In genomic region chr16:57651344-57652333, GRCh38 we compare ENCODE assay signal across 20 cellular contexts. TPM values are rescaled to one million over a fixed set of nuclear protein-coding genes. Genes with fewer than 3 reads are reported as not detected.
DNase-seq lines count a peak whose midpoint lies in the region; ATAC-seq, FAIRE-seq and TF ChIP-seq lines count a peak whose summit lies in the region.
"Had no signal": no experiment of that assay in that cellular context is flagged by ENCODE, and none has a peak within 500 bp of the region (broad histone marks: within the 10 kb centered on the region; RNA-seq: fewer than 3 reads in every experiment).

No MANE protein-coding gene starts in this region.

- CTCF ChIA-PET in K562 (lab: Yijun Ruan, JAX; ENCODE audit: low intra/inter-chr PET ratio) = interaction anchor here (0.6 to 4.4 kb wide), 2 partner anchors 69 to 343 kb away, joined by 3 to 44 read pairs; no protein-coding TSS in a partner anchor

- peak; percentile 48 to 73 for TF ChIP-seq RAD21 in K562 (CRISPR knock-in tag; conservative IDR thresholded peaks at IDR 0.05 in 1 of 2, IDR thresholded peaks at IDR 0.05 in 1 of 2)

- no peak for FAIRE-seq in K562 (lab: Jason Lieb, UNC)

- H2AFZ ChIP-seq in K562 (ENCODE audit: low read depth, low read length) = no peak overlapping the region

- H3K79me2 ChIP-seq in K562 (ENCODE audit: control insufficient read depth, insufficient read depth, low read length) = no peaks in the 10 kb centered on the region

- H3K4me3 ChIP-seq in K562 (no peak overlapping the region), spleen (no peak overlapping the region), H7 (ENCODE audit: insufficient read depth, low read depth, low read length) (no peak overlapping the region)
- H3K4me3 ChIP-seq: MG63, right atrium auricular region had no signal

- H3K4me1 ChIP-seq in K562 (replicated peaks in 1 of 2; ENCODE audit: control insufficient read depth in 2 of 2, insufficient read depth in 2 of 2, low read length in 2 of 2) (peaks cover 0 to 17% of the 10 kb centered on the region in 2 experiments; a peak in 2 of 5 replicates), spleen (peaks cover 11 to 90% (median 25%) of the 10 kb centered on the region in 6 donors)

- no peaks in the 10 kb centered on the region for H3K36me3 ChIP-seq in K562 (ENCODE audit: control insufficient read depth, insufficient read depth, low read length)
- no peaks in the 10 kb centered on the region for H3K36me3 ChIP-seq in spleen
- H3K36me3 ChIP-seq in H7 (replicated peaks; ENCODE audit: control insufficient read depth, insufficient read depth, low read length) = no peaks in the 10 kb centered on the region
- H3K36me3 ChIP-seq: MG63, right atrium auricular region had no signal

- H3K27ac ChIP-seq in K562 (ENCODE audit: extremely low read depth, low read depth, low read length) (no peak overlapping the region), spleen (peak overlapping the region in 2 of 8 donors; percentile 13 to 48)
- H3K27ac ChIP-seq: epithelial cell of prostate, HL-60, right atrium auricular region had no signal

- H3K27ac Mint-ChIP-seq in activated naive CD8-positive, alpha-beta T cell treated with anti-CD3 and anti-CD28 coated beads, Interleukin-2, amount 10 ng/mL, durations not matched to agents 7 days and 5 days = peak overlapping the region; percentile 83
- no peak overlapping the region for H3K27ac Mint-ChIP-seq in activated naive CD8-positive, alpha-beta T cell treated with anti-CD3 and anti-CD28 coated beads for 36 hours
- H3K27ac Mint-ChIP-seq: stimulated activated naive B cell treated with anti-CD40 and anti-IgM and Interleukin-4, amounts not matched to agents 10 μg/mL and 1 μg/mL and 100 μg/mL, for 72 hours had no signal

- H3K4me1 Mint-ChIP-seq in activated naive CD8-positive, alpha-beta T cell treated with anti-CD3 and anti-CD28 coated beads, Interleukin-2, amount 10 ng/mL, durations not matched to agents 7 days and 5 days = peaks cover 38% of the 10 kb centered on the region
- peaks cover 29% of the 10 kb centered on the region for H3K4me1 Mint-ChIP-seq in activated naive CD8-positive, alpha-beta T cell treated with anti-CD3 and anti-CD28 coated beads for 36 hours

- H3K27me3 Mint-ChIP-seq in activated naive CD8-positive, alpha-beta T cell treated with anti-CD3 and anti-CD28 coated beads, Interleukin-2, amount 10 ng/mL, durations not matched to agents 7 days and 5 days = no peaks in the 10 kb centered on the region
- H3K27me3 Mint-ChIP-seq in activated naive CD8-positive, alpha-beta T cell treated with anti-CD3 and anti-CD28 coated beads for 36 hours = no peaks in the 10 kb centered on the region

- H3K4me3 Mint-ChIP-seq in activated naive CD8-positive, alpha-beta T cell treated with anti-CD3 and anti-CD28 coated beads, Interleukin-2, amount 10 ng/mL, durations not matched to agents 7 days and 5 days = peak overlapping the region; percentile 51
- H3K4me3 Mint-ChIP-seq in activated naive CD8-positive, alpha-beta T cell treated with anti-CD3 and anti-CD28 coated beads for 36 hours = no peak overlapping the region
- H3K4me3 Mint-ChIP-seq: stimulated activated naive B cell treated with anti-CD40 and anti-IgM and Interleukin-4, amounts not matched to agents 10 μg/mL and 1 μg/mL and 100 μg/mL, for 72 hours had no signal

- H3K36me3 Mint-ChIP-seq in activated naive CD8-positive, alpha-beta T cell treated with anti-CD3 and anti-CD28 coated beads, Interleukin-2, amount 10 ng/mL, durations not matched to agents 7 days and 5 days = no peaks in the 10 kb centered on the region
- H3K36me3 Mint-ChIP-seq in activated naive CD8-positive, alpha-beta T cell treated with anti-CD3 and anti-CD28 coated beads for 36 hours = no peaks in the 10 kb centered on the region
- H3K36me3 Mint-ChIP-seq: stimulated activated naive B cell treated with anti-CD40 and anti-IgM and Interleukin-4, amounts not matched to agents 10 μg/mL and 1 μg/mL and 100 μg/mL, for 72 hours had no signal

- TF ChIP-seq CTCF in K562 (IDR thresholded peaks at IDR 0.05 in 2 of 3, conservative IDR thresholded peaks at IDR 0.05 in 1 of 3; ENCODE audit: insufficient read depth in 2 of 3, low read depth in 1 of 3, low read length in 3 of 3) (peak; percentile 30 to 50 (median 41); a peak in 4 of 6 replicates), spleen (IDR thresholded peaks at IDR 0.05 in 8 of 11, conservative IDR thresholded peaks at IDR 0.05 in 3 of 11) (no peak)

- POLR2A ChIA-PET in activated naive CD8-positive, alpha-beta T cell treated with anti-CD3 and anti-CD28 coated beads, Interleukin-2, amount 10 ng/mL, durations not matched to agents 7 days and 5 days (lab: Charles Lee) = interaction anchor here (1.0 to 1.8 kb wide), 3 partner anchors 37 to 42 kb away, joined by 3 to 7 read pairs (median 6); no protein-coding TSS in a partner anchor
- POLR2A ChIA-PET in K562 (lab: Yijun Ruan, JAX) = interaction anchor here (0.6 to 1.3 kb wide), 2 partner anchors 10 to 114 kb away, joined by 3 to 4 read pairs; no protein-coding TSS in a partner anchor

- no TSS peak for BruUV-seq in K562 (replicated peaks; lab: Mats Ljungman, UMichigan)

- H3K27me3 ChIP-seq in K562 (ENCODE audit: control insufficient read depth in 2 of 2, insufficient read depth in 2 of 2, low read length in 2 of 2) = peaks cover 0 to 3% of the 10 kb centered on the region in 2 experiments; a peak in 1 of 5 replicates
- peaks cover 0 to 6% (median 0%) of the 10 kb centered on the region in 7 donors for H3K27me3 ChIP-seq in spleen (replicated peaks in 1 of 7)
- no peaks in the 10 kb centered on the region for H3K27me3 ChIP-seq in H7 (ENCODE audit: control insufficient read depth, insufficient read depth, low read length)
- H3K27me3 ChIP-seq: MG63, right atrium auricular region had no signal

- no peak overlapping the region for H3K9ac ChIP-seq in K562 (ENCODE audit: insufficient read depth in 1 of 2, low read depth in 2 of 2, low read length in 2 of 2)

- TF ChIP-seq POLR2A in K562 (conservative IDR thresholded peaks at IDR 0.05) (no peak), spleen (IDR thresholded peaks at IDR 0.05) (no peak)

- peak; percentile 63 for DNase-seq in activated naive CD8-positive, alpha-beta T cell treated with anti-CD3 and anti-CD28 coated beads, Interleukin-2, amount 10 ng/mL, durations not matched to agents 7 days and 5 days
- DNase-seq in activated naive CD8-positive, alpha-beta T cell treated with anti-CD3 and anti-CD28 coated beads for 36 hours = no peak
- peak; percentile 26 for DNase-seq in NCI-H524 treated with DMSO at 0.1 percent for 48 hours (lab: John Stamatoyannopoulos, UW)
- peak in 3 of 4 experiments; percentile 45 to 56 (median 47) for DNase-seq in K562 (ENCODE audit: extremely low read depth in 1 of 4, low spot score in 3 of 4)
- peak; percentile 68 for DNase-seq in spleen
- DNase-seq in H7 = no peak
- no peak for DNase-seq in left ventricle myocardium superior
- DNase-seq: activated CD4-positive, CD25-positive, alpha-beta regulatory T cell; activated gamma-delta T cell; EL; MG63; NCI-H2107; stimulated activated CD4-positive, alpha-beta T cell treated with anti-CD3 and anti-CD28 coated beads, Interleukin-4, amount 100 ng/mL, for 4 hours; stimulated activated naive B cell treated with anti-CD40 and anti-IgM and Interleukin-4, amounts not matched to agents 10 μg/mL and 1 μg/mL and 100 μg/mL, for 72 hours had no signal

- no peaks in the 10 kb centered on the region for H3K9me1 ChIP-seq in K562 (ENCODE audit: control insufficient read depth, insufficient read depth, low read length)

- peak; percentile 79 for ATAC-seq in activated naive CD8-positive, alpha-beta T cell treated with anti-CD3 and anti-CD28 coated beads, Interleukin-2, amount 10 ng/mL, durations not matched to agents 7 days and 5 days (ENCODE audit: low read depth)
- ATAC-seq in K562 = peak; percentile 57
- no peak for ATAC-seq in HG03039 (IDR thresholded peaks at IDR 0.05; ENCODE audit: unreplicated experiment)
- no peak for ATAC-seq in left ventricle myocardium superior
- ATAC-seq: stimulated activated naive B cell treated with anti-CD40 and anti-IgM and Interleukin-4, amounts not matched to agents 10 μg/mL and 1 μg/mL and 100 μg/mL, for 72 hours had no signal

- no peak for TF ChIP-seq EP300 in K562 (IDR thresholded peaks at IDR 0.05; ENCODE audit: low read length)

- 19% methylated on average over 8 of the region's 10 CpGs for WGBS in K562 (ENCODE audit: insufficient coverage, low coverage, missing lambda C conversion rate)
- WGBS in spleen, 5 donors = 84 to 90% (median 86%) methylated on average over 10 of the region's 10 CpGs

- in situ Hi-C loops in K562 (cut with MboI) = no loop called here

- H3K9me3 Mint-ChIP-seq in activated naive CD8-positive, alpha-beta T cell treated with anti-CD3 and anti-CD28 coated beads, Interleukin-2, amount 10 ng/mL, durations not matched to agents 7 days and 5 days = no peaks in the 10 kb centered on the region
- no peaks in the 10 kb centered on the region for H3K9me3 Mint-ChIP-seq in activated naive CD8-positive, alpha-beta T cell treated with anti-CD3 and anti-CD28 coated beads for 36 hours
- H3K9me3 Mint-ChIP-seq: stimulated activated naive B cell treated with anti-CD40 and anti-IgM and Interleukin-4, amounts not matched to agents 10 μg/mL and 1 μg/mL and 100 μg/mL, for 72 hours had no signal

- intact Hi-C loops in K562 (cut with micrococcal nuclease) (loop anchor here (10.0 kb wide), 1 partner anchor 213 kb away; no protein-coding TSS in a partner anchor), spleen (cut with DNase I; ENCODE audit: low total_unique reads) (no loop called here), left ventricle myocardium superior (cut with micrococcal nuclease) (no loop called here)

- H4K20me1 ChIP-seq in K562 (replicated peaks; ENCODE audit: control insufficient read depth, insufficient read depth, low read length) = 0 out of 2 replicates have a peak, but pooled peaks cover 7% of the 10 kb centered on the region

- H3K4me2 ChIP-seq in K562 (ENCODE audit: insufficient read depth, low read length) = no peak overlapping the region

- H3K9me3 ChIP-seq in K562 (replicated peaks; ENCODE audit: control insufficient read depth, insufficient read depth, low read depth, low read length) = no peaks in the 10 kb centered on the region
- H3K9me3 ChIP-seq in spleen = no peaks in the 10 kb centered on the region
- H3K9me3 ChIP-seq: MG63, right atrium auricular region had no signal

RNA-seq across cellular contexts. Expression of gene ADGRG3, which starts 16.5 kb away (rescaled TPM):
- total RNA-seq in activated naive CD8-positive, alpha-beta T cell treated with anti-CD3 and anti-CD28 coated beads, Interleukin-2, amount 10 ng/mL, durations not matched to agents 7 days and 5 days = not detected
- not detected for total RNA-seq in activated naive CD8-positive, alpha-beta T cell treated with anti-CD3 and anti-CD28 coated beads for 36 hours
- 0.40 and 1.00 TPM in 2 replicates for total RNA-seq in K562 (2011; cell fraction: chromatin; rRNA removed; ENCODE audit: low replicate concordance)
- 0.17 and 0.66 TPM in 2 replicates for total RNA-seq in K562 (2011; cell fraction: nucleolus; rRNA removed)
- 0.29 TPM in 1 of 2 replicates, not detected in the other for total RNA-seq in K562 (2011; cell fraction: nucleoplasm; rRNA removed)
- total RNA-seq in K562 (2014; rRNA removed) (not detected in 2 replicates), K562 (2014; rRNA removed; fragmentation: Illumina TruSeq; extraction: Trizol) (0.16 TPM in 1 of 2 replicates, not detected in the other), K562 (2015; rRNA removed; fragmentation: Illumina TruSeq; extraction: Trizol) (0.08 TPM in 1 of 2 replicates, not detected in the other), K562 (2021) (0.09 and 0.16 TPM in 2 replicates), spleen (100 to 1,000 TPM in 2 of 7 donors, 10 to 100 TPM in 5; 16.6 to 116 (median 34.2) TPM), left ventricle myocardium superior (0.82 TPM)
- polyA plus RNA-seq in K562 (2011; rRNA removed) (0.13 and 0.18 TPM in 2 replicates), K562 (2014; fragmentation: Illumina TruSeq; extraction: Trizol) (0.09 and 0.10 TPM in 2 replicates), K562 (2014; fragmentation: Nextera tagmentation; extraction: Ambion mirVana) (under 1 TPM; 0.10 to 0.30 TPM), K562 (2014; rRNA removed) (0.24 and 0.52 TPM in 2 replicates), spleen (10 to 100 TPM in 1 of 3 donors, 1 to 10 TPM in 2; 2.5 to 15.3 (median 8.5) TPM)
- polyA plus RNA-seq in K562 (2011; cell fraction: cytosol; rRNA removed) = 0.09 and 0.18 TPM in 2 replicates
- 0.51 and 0.59 TPM in 2 replicates for polyA plus RNA-seq in K562 (2011; cell fraction: nucleus; rRNA removed)
- polyA plus RNA-seq in K562 (2012) = 0.03 and 2.0 TPM in 2 replicates
- polyA minus RNA-seq in K562 (2011; rRNA and poly(A)+ RNA removed) = 0.21 TPM in 1 of 2 replicates, not detected in the other
- polyA minus RNA-seq in K562 (2011; cell fraction: cytosol; rRNA and poly(A)+ RNA removed) = not detected in 2 replicates
- polyA minus RNA-seq in K562 (2011; cell fraction: nucleus; rRNA and poly(A)+ RNA removed) = 0.27 TPM in 1 of 2 replicates, not detected in the other
- 0.07 and 0.67 TPM in 2 replicates for total RNA-seq in H7 (2014; rRNA removed; shearing (Covaris generic))
- total RNA-seq: kidney epithelial cell, SK-MEL-5 had no signal

RNA-seq across cellular contexts. Expression of gene ADGRG1, which starts 23.2 kb away (rescaled TPM):
- 1 to 10 TPM; 4.3 to 5.6 TPM for total RNA-seq in activated naive CD8-positive, alpha-beta T cell treated with anti-CD3 and anti-CD28 coated beads, Interleukin-2, amount 10 ng/mL, durations not matched to agents 7 days and 5 days
- total RNA-seq in activated naive CD8-positive, alpha-beta T cell treated with anti-CD3 and anti-CD28 coated beads for 36 hours = 1 to 10 TPM; 2.8 to 3.0 TPM
- 0.81 and 1.3 TPM in 2 replicates for total RNA-seq in K562 (2011; cell fraction: chromatin; rRNA removed; ENCODE audit: low replicate concordance)
- total RNA-seq in K562 (2011; cell fraction: nucleolus; rRNA removed) = 0.79 and 1.0 TPM in 2 replicates
- 0.81 and 2.1 TPM in 2 replicates for total RNA-seq in K562 (2011; cell fraction: nucleoplasm; rRNA removed)
- total RNA-seq in K562 (2014; rRNA removed) = not detected in 2 replicates
- total RNA-seq in K562 (2014; rRNA removed; fragmentation: Illumina TruSeq; extraction: Trizol) = not detected in 2 replicates
- not detected in 2 replicates for total RNA-seq in K562 (2015; rRNA removed; fragmentation: Illumina TruSeq; extraction: Trizol)
- 0.31 TPM in 1 of 2 replicates, not detected in the other for total RNA-seq in K562 (2021)
- 0.04 and 0.57 TPM in 2 replicates for polyA plus RNA-seq in K562 (2011; rRNA removed)
- 0.12 and 0.15 TPM in 2 replicates for polyA plus RNA-seq in K562 (2011; cell fraction: cytosol; rRNA removed)
- polyA plus RNA-seq in K562 (2011; cell fraction: nucleus; rRNA removed) = 0.70 and 0.81 TPM in 2 replicates
- 0.39 and 0.44 TPM in 2 replicates for polyA plus RNA-seq in K562 (2012)
- 0.16 and 0.29 TPM in 2 replicates for polyA plus RNA-seq in K562 (2014; fragmentation: Illumina TruSeq; extraction: Trizol)
- polyA plus RNA-seq in K562 (2014; fragmentation: Nextera tagmentation; extraction: Ambion mirVana) = not detected
- 0.34 TPM in 1 of 2 replicates, not detected in the other for polyA plus RNA-seq in K562 (2014; rRNA removed)
- 0.18 TPM in 2 replicates for polyA minus RNA-seq in K562 (2011; rRNA and poly(A)+ RNA removed)
- not detected in 2 replicates for polyA minus RNA-seq in K562 (2011; cell fraction: cytosol; rRNA and poly(A)+ RNA removed)
- 0.33 TPM in 1 of 2 replicates, not detected in the other for polyA minus RNA-seq in K562 (2011; cell fraction: nucleus; rRNA and poly(A)+ RNA removed)
- 10 to 100 TPM in 4 of 7 donors, 1 to 10 TPM in 3; 6.9 to 23.7 (median 10.5) TPM for total RNA-seq in spleen
- polyA plus RNA-seq in spleen = 1 to 10 TPM; 1.0 to 2.7 (median 1.2) TPM
- total RNA-seq in H7 (2014; rRNA removed; shearing (Covaris generic)) = 0.38 and 0.44 TPM in 2 replicates
- total RNA-seq in left ventricle myocardium superior = 18.6 TPM

RNA-seq across cellular contexts. Expression of gene DRC7, which starts 43.0 kb away (rescaled TPM):
- under 1 TPM in 1 of 2 experiments, not detected in 1; 0.17 TPM for total RNA-seq in activated naive CD8-positive, alpha-beta T cell treated with anti-CD3 and anti-CD28 coated beads, Interleukin-2, amount 10 ng/mL, durations not matched to agents 7 days and 5 days
- not detected for total RNA-seq in activated naive CD8-positive, alpha-beta T cell treated with anti-CD3 and anti-CD28 coated beads for 36 hours
- 0.90 and 1.9 TPM in 2 replicates for total RNA-seq in K562 (2011; cell fraction: chromatin; rRNA removed; ENCODE audit: low replicate concordance)
- total RNA-seq in K562 (2011; cell fraction: nucleolus; rRNA removed) = not detected in 2 replicates
- 0.15 TPM in 1 of 2 replicates, not detected in the other for total RNA-seq in K562 (2011; cell fraction: nucleoplasm; rRNA removed)
- total RNA-seq in K562 (2014; rRNA removed) (0.09 TPM in 1 of 2 replicates, not detected in the other), K562 (2014; rRNA removed; fragmentation: Illumina TruSeq; extraction: Trizol) (0.04 TPM in 1 of 2 replicates, not detected in the other), K562 (2015; rRNA removed; fragmentation: Illumina TruSeq; extraction: Trizol) (0.19 and 0.33 TPM in 2 replicates), K562 (2021) (0.22 and 0.24 TPM in 2 replicates), spleen (1 to 10 TPM in 1 of 7 donors, under 1 TPM in 2, not detected in 4; 0.20 to 2.1 (median 0.60) TPM), left ventricle myocardium superior (not detected)
- polyA plus RNA-seq in K562 (2011; rRNA removed) (0.13 and 0.53 TPM in 2 replicates), K562 (2014; fragmentation: Illumina TruSeq; extraction: Trizol) (0.12 and 0.29 TPM in 2 replicates), K562 (2014; fragmentation: Nextera tagmentation; extraction: Ambion mirVana) (not detected), K562 (2014; rRNA removed) (not detected in 2 replicates), spleen (under 1 TPM; 0.03 to 0.11 (median 0.06) TPM)
- 0.07 and 0.40 TPM in 2 replicates for polyA plus RNA-seq in K562 (2011; cell fraction: cytosol; rRNA removed)
- 0.65 and 1.0 TPM in 2 replicates for polyA plus RNA-seq in K562 (2011; cell fraction: nucleus; rRNA removed)
- polyA plus RNA-seq in K562 (2012) = 0.51 and 1.4 TPM in 2 replicates
- 0.35 and 0.69 TPM in 2 replicates for polyA minus RNA-seq in K562 (2011; rRNA and poly(A)+ RNA removed)
- polyA minus RNA-seq in K562 (2011; cell fraction: cytosol; rRNA and poly(A)+ RNA removed) = not detected in 2 replicates
- 0.27 and 0.67 TPM in 2 replicates for polyA minus RNA-seq in K562 (2011; cell fraction: nucleus; rRNA and poly(A)+ RNA removed)
- total RNA-seq in H7 (2014; rRNA removed; shearing (Covaris generic)) = 0.03 TPM in 1 of 2 replicates, not detected in the other
- total RNA-seq: right atrium auricular region, SK-MEL-5 had no signal

Comparison
In these comparisons a context has a peak if more than half of its experiments do, and no peak if none do; other contexts are left out.
1. DNase-seq: peak in activated naive CD8-positive, alpha-beta T cell treated with anti-CD3 and anti-CD28 coated beads, Interleukin-2, amount 10 ng/mL, durations not matched to agents 7 days and 5 days (single experiment), NCI-H524 treated with DMSO at 0.1 percent for 48 hours (single experiment), K562 (3 of 4) and spleen (single experiment); none in activated naive CD8-positive, alpha-beta T cell treated with anti-CD3 and anti-CD28 coated beads for 36 hours (single experiment), H7 (single experiment) and left ventricle myocardium superior (single experiment).
2. ATAC-seq: peak in activated naive CD8-positive, alpha-beta T cell treated with anti-CD3 and anti-CD28 coated beads, Interleukin-2, amount 10 ng/mL, durations not matched to agents 7 days and 5 days (single experiment) and K562 (single experiment); none in HG03039 (single experiment) and left ventricle myocardium superior (single experiment).
3. CTCF ChIP-seq: peak in K562 (3 of 3); none in spleen (0 of 11).